In the genomic region with DNA sequence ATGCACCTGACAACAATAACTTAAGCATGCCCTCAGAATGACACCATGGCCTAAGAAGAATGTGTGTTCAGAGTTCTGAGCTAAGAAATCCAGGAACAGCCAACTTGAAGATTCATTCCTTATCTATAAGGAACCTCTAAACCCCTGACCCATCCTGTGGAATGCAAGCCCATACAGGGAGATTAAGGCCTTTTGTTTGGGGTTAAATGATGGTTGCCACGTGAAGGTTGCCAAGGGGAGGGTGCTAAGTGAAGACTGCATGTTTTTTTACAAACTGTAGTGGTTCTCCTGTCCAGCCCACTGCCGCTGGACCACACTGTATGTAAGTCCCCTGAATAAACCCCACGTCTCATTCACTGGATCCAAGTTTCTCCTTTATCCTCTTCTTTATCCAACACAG, we compare ENCODE assay signal across 29 cellular contexts.
DNase-seq lines count a peak whose midpoint lies in the region; ATAC-seq and TF ChIP-seq lines count a peak whose summit lies in the region.
"Had no signal": no experiment of that assay in that cellular context is flagged by ENCODE, and none has a peak within 500 bp of the region (broad histone marks: within the 10 kb centered on the region; RNA-seq: fewer than 3 reads in every experiment).

No MANE protein-coding gene starts in this region.

- no peaks in the 10 kb centered on the region for H3K36me3 Mint-ChIP-seq in WTC11
- H3K36me3 Mint-ChIP-seq: CD14-positive monocyte; CD8-positive, alpha-beta memory T cell had no signal

- TF ChIP-seq CTCF in WTC11 (IDR thresholded peaks at IDR 0.05) = no peak

- H3K4me3 Mint-ChIP-seq in WTC11 = no peak overlapping the region
- H3K4me3 Mint-ChIP-seq: CD14-positive monocyte; CD8-positive, alpha-beta memory T cell had no signal

- CTCF ChIA-PET in WTC11 (lab: Charles Lee) = no interaction called here

- H3K27ac Mint-ChIP-seq in WTC11 = no peak overlapping the region
- H3K27ac Mint-ChIP-seq: CD14-positive monocyte; CD8-positive, alpha-beta memory T cell had no signal

- ATAC-seq in WTC11 (peak; percentile 98), GM18907 (IDR thresholded peaks at IDR 0.05; ENCODE audit: unreplicated experiment) (no peak)

- POLR2A ChIA-PET in WTC11 (lab: Charles Lee) = no interaction called here

- peaks cover 7% of the 10 kb centered on the region for H3K9me3 Mint-ChIP-seq in WTC11

- DNase-seq in ELF-1 (ENCODE audit: low read depth, low spot score) (peak; percentile 9), WTC11 (ENCODE audit: low spot score) (peak; percentile 19), iPS DF 19.7 (ENCODE audit: low read depth, low spot score) (peak; percentile 9), islet precursor cell (peak; percentile 58), SW480 (ENCODE audit: low spot score) (no peak), HK-2 (ENCODE audit: unreplicated experiment) (no peak)
- DNase-seq in stimulated activated CD4-positive, alpha-beta T cell treated with anti-CD3 and anti-CD28 coated beads, Interleukin-15, amount 100 ng/mL, for 24 hours = no peak
- DNase-seq: ACHN; BE2C; CD8-positive, alpha-beta memory T cell; DMS 273 treated with DMSO at 0.1 percent for 48 hours; DMS79; EL; GF-D8; IMR-90; KG1; MG63; NCI-H1105 treated with DMSO at 0.1 percent for 48 hours; NCI-H146; NCI-H1930; NCI-H2107; NCI-H446; NCI-H524 treated with DMSO at 0.1 percent for 48 hours; NCI-H82; NK-92 treated with Interleukin-12 subunit alpha and Interleukin-12 subunit beta, amount 100 ng/mL, for 24 hours; Right ventricle myocardium superior; RPMI8226 had no signal

- H3K27me3 Mint-ChIP-seq in WTC11 (ENCODE audit: low read depth) = no peaks in the 10 kb centered on the region

- H3K4me1 Mint-ChIP-seq in WTC11 = peaks cover 3% of the 10 kb centered on the region; the same call in 1 of the 2 replicates
- H3K4me1 Mint-ChIP-seq: CD14-positive monocyte; CD8-positive, alpha-beta memory T cell had no signal

TF ChIP-seq in WTC11, 78 proteins besides CTCF, POLR2A, EP300 and RAD21 (continues in another document):
- no peak for TF ChIP-seq CBFB (CRISPR knock-in tag; IDR thresholded peaks at IDR 0.05; ENCODE audit: low read depth)
- no peak for TF ChIP-seq TCF7 (CRISPR knock-in tag; IDR thresholded peaks at IDR 0.05; ENCODE audit: low read depth)
- TF ChIP-seq, protein P1, sequence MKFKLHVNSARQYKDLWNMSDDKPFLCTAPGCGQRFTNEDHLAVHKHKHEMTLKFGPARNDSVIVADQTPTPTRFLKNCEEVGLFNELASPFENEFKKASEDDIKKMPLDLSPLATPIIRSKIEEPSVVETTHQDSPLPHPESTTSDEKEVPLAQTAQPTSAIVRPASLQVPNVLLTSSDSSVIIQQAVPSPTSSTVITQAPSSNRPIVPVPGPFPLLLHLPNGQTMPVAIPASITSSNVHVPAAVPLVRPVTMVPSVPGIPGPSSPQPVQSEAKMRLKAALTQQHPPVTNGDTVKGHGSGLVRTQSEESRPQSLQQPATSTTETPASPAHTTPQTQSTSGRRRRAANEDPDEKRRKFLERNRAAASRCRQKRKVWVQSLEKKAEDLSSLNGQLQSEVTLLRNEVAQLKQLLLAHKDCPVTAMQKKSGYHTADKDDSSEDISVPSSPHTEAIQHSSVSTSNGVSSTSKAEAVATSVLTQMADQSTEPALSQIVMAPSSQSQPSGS (CRISPR knock-in tag; IDR thresholded peaks at IDR 0.05; ENCODE audit: borderline replicate concordance, low read depth) = no peak
- TF ChIP-seq ZNF423 (CRISPR knock-in tag; IDR thresholded peaks at IDR 0.05) = no peak
- TF ChIP-seq, protein P2, sequence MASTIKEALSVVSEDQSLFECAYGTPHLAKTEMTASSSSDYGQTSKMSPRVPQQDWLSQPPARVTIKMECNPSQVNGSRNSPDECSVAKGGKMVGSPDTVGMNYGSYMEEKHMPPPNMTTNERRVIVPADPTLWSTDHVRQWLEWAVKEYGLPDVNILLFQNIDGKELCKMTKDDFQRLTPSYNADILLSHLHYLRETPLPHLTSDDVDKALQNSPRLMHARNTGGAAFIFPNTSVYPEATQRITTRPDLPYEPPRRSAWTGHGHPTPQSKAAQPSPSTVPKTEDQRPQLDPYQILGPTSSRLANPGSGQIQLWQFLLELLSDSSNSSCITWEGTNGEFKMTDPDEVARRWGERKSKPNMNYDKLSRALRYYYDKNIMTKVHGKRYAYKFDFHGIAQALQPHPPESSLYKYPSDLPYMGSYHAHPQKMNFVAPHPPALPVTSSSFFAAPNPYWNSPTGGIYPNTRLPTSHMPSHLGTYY (CRISPR knock-in tag; IDR thresholded peaks at IDR 0.05) = no peak
- TF ChIP-seq, protein P3, sequence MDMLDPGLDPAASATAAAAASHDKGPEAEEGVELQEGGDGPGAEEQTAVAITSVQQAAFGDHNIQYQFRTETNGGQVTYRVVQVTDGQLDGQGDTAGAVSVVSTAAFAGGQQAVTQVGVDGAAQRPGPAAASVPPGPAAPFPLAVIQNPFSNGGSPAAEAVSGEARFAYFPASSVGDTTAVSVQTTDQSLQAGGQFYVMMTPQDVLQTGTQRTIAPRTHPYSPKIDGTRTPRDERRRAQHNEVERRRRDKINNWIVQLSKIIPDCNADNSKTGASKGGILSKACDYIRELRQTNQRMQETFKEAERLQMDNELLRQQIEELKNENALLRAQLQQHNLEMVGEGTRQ (CRISPR knock-in tag; IDR thresholded peaks at IDR 0.05) = no peak
- no peak for TF ChIP-seq ATF1 (CRISPR knock-in tag; IDR thresholded peaks at IDR 0.05)
- TF ChIP-seq PRRX2 (CRISPR knock-in tag; IDR thresholded peaks at IDR 0.05) = no peak
- TF ChIP-seq, protein P4, sequence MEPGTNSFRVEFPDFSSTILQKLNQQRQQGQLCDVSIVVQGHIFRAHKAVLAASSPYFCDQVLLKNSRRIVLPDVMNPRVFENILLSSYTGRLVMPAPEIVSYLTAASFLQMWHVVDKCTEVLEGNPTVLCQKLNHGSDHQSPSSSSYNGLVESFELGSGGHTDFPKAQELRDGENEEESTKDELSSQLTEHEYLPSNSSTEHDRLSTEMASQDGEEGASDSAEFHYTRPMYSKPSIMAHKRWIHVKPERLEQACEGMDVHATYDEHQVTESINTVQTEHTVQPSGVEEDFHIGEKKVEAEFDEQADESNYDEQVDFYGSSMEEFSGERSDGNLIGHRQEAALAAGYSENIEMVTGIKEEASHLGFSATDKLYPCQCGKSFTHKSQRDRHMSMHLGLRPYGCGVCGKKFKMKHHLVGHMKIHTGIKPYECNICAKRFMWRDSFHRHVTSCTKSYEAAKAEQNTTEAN (CRISPR knock-in tag; IDR thresholded peaks at IDR 0.05) = no peak
- TF ChIP-seq, protein P5, sequence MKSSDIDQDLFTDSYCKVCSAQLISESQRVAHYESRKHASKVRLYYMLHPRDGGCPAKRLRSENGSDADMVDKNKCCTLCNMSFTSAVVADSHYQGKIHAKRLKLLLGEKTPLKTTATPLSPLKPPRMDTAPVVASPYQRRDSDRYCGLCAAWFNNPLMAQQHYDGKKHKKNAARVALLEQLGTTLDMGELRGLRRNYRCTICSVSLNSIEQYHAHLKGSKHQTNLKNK (CRISPR knock-in tag; IDR thresholded peaks at IDR 0.05) = no peak
- TF ChIP-seq, protein P6, sequence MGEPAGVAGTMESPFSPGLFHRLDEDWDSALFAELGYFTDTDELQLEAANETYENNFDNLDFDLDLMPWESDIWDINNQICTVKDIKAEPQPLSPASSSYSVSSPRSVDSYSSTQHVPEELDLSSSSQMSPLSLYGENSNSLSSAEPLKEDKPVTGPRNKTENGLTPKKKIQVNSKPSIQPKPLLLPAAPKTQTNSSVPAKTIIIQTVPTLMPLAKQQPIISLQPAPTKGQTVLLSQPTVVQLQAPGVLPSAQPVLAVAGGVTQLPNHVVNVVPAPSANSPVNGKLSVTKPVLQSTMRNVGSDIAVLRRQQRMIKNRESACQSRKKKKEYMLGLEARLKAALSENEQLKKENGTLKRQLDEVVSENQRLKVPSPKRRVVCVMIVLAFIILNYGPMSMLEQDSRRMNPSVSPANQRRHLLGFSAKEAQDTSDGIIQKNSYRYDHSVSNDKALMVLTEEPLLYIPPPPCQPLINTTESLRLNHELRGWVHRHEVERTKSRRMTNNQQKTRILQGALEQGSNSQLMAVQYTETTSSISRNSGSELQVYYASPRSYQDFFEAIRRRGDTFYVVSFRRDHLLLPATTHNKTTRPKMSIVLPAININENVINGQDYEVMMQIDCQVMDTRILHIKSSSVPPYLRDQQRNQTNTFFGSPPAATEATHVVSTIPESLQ (CRISPR knock-in tag; IDR thresholded peaks at IDR 0.05) = no peak
- no peak for TF ChIP-seq IRF2 (CRISPR knock-in tag; IDR thresholded peaks at IDR 0.05; ENCODE audit: borderline replicate concordance, low read depth)
- TF ChIP-seq NFYB (CRISPR knock-in tag; conservative IDR thresholded peaks at IDR 0.05; ENCODE audit: low read depth) = no peak
- TF ChIP-seq NR1H2 (CRISPR knock-in tag; IDR thresholded peaks at IDR 0.05) = no peak
- TF ChIP-seq, protein P7, sequence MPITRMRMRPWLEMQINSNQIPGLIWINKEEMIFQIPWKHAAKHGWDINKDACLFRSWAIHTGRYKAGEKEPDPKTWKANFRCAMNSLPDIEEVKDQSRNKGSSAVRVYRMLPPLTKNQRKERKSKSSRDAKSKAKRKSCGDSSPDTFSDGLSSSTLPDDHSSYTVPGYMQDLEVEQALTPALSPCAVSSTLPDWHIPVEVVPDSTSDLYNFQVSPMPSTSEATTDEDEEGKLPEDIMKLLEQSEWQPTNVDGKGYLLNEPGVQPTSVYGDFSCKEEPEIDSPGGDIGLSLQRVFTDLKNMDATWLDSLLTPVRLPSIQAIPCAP (CRISPR knock-in tag; IDR thresholded peaks at IDR 0.05) = no peak

Comparison
In these comparisons a context has a peak if more than half of its experiments do, and no peak if none do; other contexts are left out.
1. DNase-seq: peak in ELF-1 (single experiment), WTC11 (single experiment), iPS DF 19.7 (single experiment) and islet precursor cell (single experiment); none in SW480 (single experiment), stimulated activated CD4-positive, alpha-beta T cell treated with anti-CD3 and anti-CD28 coated beads, Interleukin-15, amount 100 ng/mL, for 24 hours (single experiment) and HK-2 (single experiment).